Comparison of ENCODE assay signal across 8 cellular contexts in the genomic region with DNA sequence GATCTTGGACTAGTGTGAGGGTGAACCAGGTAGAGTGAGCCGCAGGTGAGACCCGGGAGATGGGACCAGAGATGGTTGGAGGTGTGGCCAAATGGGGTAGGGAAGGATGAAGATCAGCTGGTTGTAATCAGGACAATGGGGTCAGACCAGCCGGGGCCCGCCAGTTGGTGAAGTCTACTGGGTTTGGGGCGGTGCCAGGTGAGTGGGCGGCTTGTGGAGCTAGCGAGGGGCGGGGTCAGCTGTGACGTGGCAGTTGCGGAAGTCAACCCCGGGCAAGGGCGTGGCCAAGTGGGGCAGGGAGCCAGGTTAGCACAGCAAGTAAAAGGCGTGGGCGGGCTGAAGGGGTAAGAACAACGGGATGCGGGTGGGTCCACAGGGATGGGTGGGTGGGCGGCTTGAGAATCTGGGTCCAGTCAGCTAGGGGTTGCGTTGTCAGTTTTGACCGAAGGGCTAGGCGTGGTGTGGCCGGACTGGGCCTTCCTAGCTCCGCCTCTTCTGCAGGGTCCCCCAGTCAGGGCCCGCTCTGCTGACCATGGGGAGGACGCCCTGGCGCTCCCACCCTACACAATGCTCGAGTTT. TPM values are rescaled to one million over a fixed set of nuclear protein-coding genes. Genes with fewer than 3 reads are reported as not detected.
A peak's percentile ranks its signal among the peaks of the same experiment; 100 is the strongest.
DNase-seq lines count a peak whose midpoint lies in the region; ATAC-seq and TF ChIP-seq lines count a peak whose summit lies in the region.

No MANE protein-coding gene starts in this region.

- TF ChIP-seq CTCF in osteoblast (IDR thresholded peaks at IDR 0.05; ENCODE audit: extremely low read depth, low read depth, low read length) (no peak), suprapubic skin (IDR thresholded peaks at IDR 0.05) (no peak), SK-N-SH (IDR thresholded peaks at IDR 0.05) (no peak)

- H3K27ac ChIP-seq in osteoblast (ENCODE audit: low read depth, low read length), result no peak overlapping the region
- H3K27ac ChIP-seq in suprapubic skin, result no peak overlapping the region
- H3K27ac ChIP-seq in SK-N-SH (ENCODE audit: low read depth in 2 of 2, low read length in 1 of 2), result no peak overlapping the region

- no peaks in the 10 kb centered on the region for H3K36me3 ChIP-seq in osteoblast (ENCODE audit: insufficient read depth, low read length)
- H3K36me3 ChIP-seq in suprapubic skin, result no peaks in the 10 kb centered on the region
- H3K36me3 ChIP-seq in SK-N-SH (replicated peaks in 1 of 2; ENCODE audit: control insufficient read depth in 1 of 2, insufficient read depth in 2 of 2, low read length in 1 of 2), result no peaks in the 10 kb centered on the region

- H3K79me2 ChIP-seq in osteoblast (ENCODE audit: insufficient read depth, low read length) (no peaks in the 10 kb centered on the region), SK-N-SH (ENCODE audit: insufficient read depth) (no peaks in the 10 kb centered on the region)

- H3F3A ChIP-seq in SK-N-SH (replicated peaks; ENCODE audit: insufficient read depth), result no peaks in the 10 kb centered on the region

- peak overlapping the region; percentile 62 for H3K4me3 ChIP-seq in osteoblast (ENCODE audit: insufficient read depth, low read length)
- H3K4me3 ChIP-seq in suprapubic skin, result peak overlapping the region; percentile 45
- no peak overlapping the region for H3K4me3 ChIP-seq in SK-N-SH (ENCODE audit: low read depth in 2 of 2, low read length in 1 of 2)

- DNase-seq in GM03348 (ENCODE audit: low spot score) (peak; percentile 88), RKO (ENCODE audit: low spot score) (peak; percentile 66), germinal center (ENCODE audit: low spot score) (peak; percentile 95), osteoblast (ENCODE audit: insufficient read length, low spot score, missing footprints) (peak; percentile 96), suprapubic skin (ENCODE audit: low spot score in 2 of 2) (peak; percentile 97 to 98), SK-N-SH (no peak)
- peak; percentile 87 for DNase-seq in activated gamma-delta T cell treated with anti-CD3 and anti-CD28 coated beads, Interleukin-2, amount 50 U/mL, for 16 hours (ENCODE audit: low read depth)

- TF ChIP-seq POLR2A in suprapubic skin (IDR thresholded peaks at IDR 0.05), result no peak

- 2% methylated on average over 26 of the region's 26 CpGs for WGBS in suprapubic skin
- 79% methylated on average over 22 of the region's 26 CpGs for WGBS in SK-N-SH (ENCODE audit: low lambda C conversion rate)

- H3K9me3 ChIP-seq in osteoblast (ENCODE audit: low read depth, low read length) (no peaks in the 10 kb centered on the region), suprapubic skin (no peaks in the 10 kb centered on the region), SK-N-SH (no peaks in the 10 kb centered on the region)

- peaks cover 21% of the 10 kb centered on the region for H3K4me1 ChIP-seq in osteoblast (ENCODE audit: insufficient read depth, low read length)
- peaks cover 21% of the 10 kb centered on the region for H3K4me1 ChIP-seq in suprapubic skin
- H3K4me1 ChIP-seq in SK-N-SH (ENCODE audit: control insufficient read depth in 1 of 2, insufficient read depth in 2 of 2, low read depth in 1 of 2, low read length in 1 of 2), result peaks cover 3 to 5% of the 10 kb centered on the region in 2 experiments; a peak in 1 of 4 replicates

- no peaks in the 10 kb centered on the region for H3K27me3 ChIP-seq in osteoblast (ENCODE audit: insufficient read depth, low read length)
- H3K27me3 ChIP-seq in suprapubic skin, result no peaks in the 10 kb centered on the region
- no peaks in the 10 kb centered on the region for H3K27me3 ChIP-seq in SK-N-SH (ENCODE audit: insufficient read depth)

- ATAC-seq in HG02763 (IDR thresholded peaks at IDR 0.05; ENCODE audit: unreplicated experiment), result peak; percentile 31

- no peak overlapping the region for H3K9ac ChIP-seq in SK-N-SH

- POLR2A ChIA-PET in SK-N-SH (lab: Yijun Ruan, JAX), result no interaction called here

- TF ChIP-seq EP300 in suprapubic skin (IDR thresholded peaks at IDR 0.05) (no peak), SK-N-SH (IDR thresholded peaks at IDR 0.05; ENCODE audit: borderline replicate concordance in 1 of 2, low read depth in 1 of 2, low read length in 1 of 2) (no peak)

- TF ChIP-seq RAD21 in SK-N-SH (IDR thresholded peaks at IDR 0.05; ENCODE audit: low read length), result no peak

- H4K20me1 ChIP-seq in osteoblast (ENCODE audit: insufficient read depth, low read length) (no peaks in the 10 kb centered on the region), SK-N-SH (ENCODE audit: insufficient read depth) (no peaks in the 10 kb centered on the region)

- no peaks in the 10 kb centered on the region for H3K9me2 ChIP-seq in SK-N-SH

- H2AFZ ChIP-seq in osteoblast (ENCODE audit: low read length), result peak overlapping the region; percentile 66
- no peak overlapping the region for H2AFZ ChIP-seq in SK-N-SH (ENCODE audit: low read depth)

- H3K4me2 ChIP-seq in osteoblast (ENCODE audit: insufficient read depth, low read length) (peak overlapping the region; percentile 69), SK-N-SH (no peak overlapping the region)

- CTCF ChIA-PET in SK-N-SH (lab: Yijun Ruan, JAX), result interaction anchor here (0.7 kb wide), 1 partner anchor 18 kb away, joined by 4 read pairs; no protein-coding TSS in a partner anchor

TF ChIP-seq in SK-N-SH, 30 proteins besides CTCF, POLR2A, EP300 and RAD21 (continues in another document):
- TF ChIP-seq SMC3 (IDR thresholded peaks at IDR 0.05; ENCODE audit: low read depth, low read length) (no peak), SIN3A (IDR thresholded peaks at IDR 0.05; ENCODE audit: borderline replicate concordance, low read depth, low read length) (no peak), CHD2 (IDR thresholded peaks at IDR 0.05; ENCODE audit: low read length, partially characterized antibody) (no peak), EZH2phosphoT487 (IDR thresholded peaks at IDR 0.05; ENCODE audit: borderline replicate concordance, low read depth) (no peak), MXI1 (IDR thresholded peaks at IDR 0.05; ENCODE audit: low read depth, low read length) (no peak), TAF1 (IDR thresholded peaks at IDR 0.05; ENCODE audit: borderline replicate concordance, low read depth, low read length) (no peak), RXRA (IDR thresholded peaks at IDR 0.05; ENCODE audit: borderline replicate concordance, low read depth) (no peak), TEAD4 (IDR thresholded peaks at IDR 0.05; ENCODE audit: borderline replicate concordance, insufficient read depth) (no peak), RCOR1 (IDR thresholded peaks at IDR 0.05; ENCODE audit: low read length) (no peak), POLR2AphosphoS5 (IDR thresholded peaks at IDR 0.05; ENCODE audit: low read depth, low read length) (no peak), GATA2 (CRISPR knock-in tag; IDR thresholded peaks at IDR 0.05) (no peak), FOXJ3 (CRISPR knock-in tag; IDR thresholded peaks at IDR 0.05) (no peak), GABPA (IDR thresholded peaks at IDR 0.05; ENCODE audit: low read depth) (no peak), RFX5 (IDR thresholded peaks at IDR 0.05; ENCODE audit: low read length) (no peak)
- TF ChIP-seq, protein P1, sequence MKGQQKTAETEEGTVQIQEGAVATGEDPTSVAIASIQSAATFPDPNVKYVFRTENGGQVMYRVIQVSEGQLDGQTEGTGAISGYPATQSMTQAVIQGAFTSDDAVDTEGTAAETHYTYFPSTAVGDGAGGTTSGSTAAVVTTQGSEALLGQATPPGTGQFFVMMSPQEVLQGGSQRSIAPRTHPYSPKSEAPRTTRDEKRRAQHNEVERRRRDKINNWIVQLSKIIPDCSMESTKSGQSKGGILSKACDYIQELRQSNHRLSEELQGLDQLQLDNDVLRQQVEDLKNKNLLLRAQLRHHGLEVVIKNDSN (IDR thresholded peaks at IDR 0.05; ENCODE audit: borderline replicate concordance, low read depth), result no peak
- TF ChIP-seq, protein P2, sequence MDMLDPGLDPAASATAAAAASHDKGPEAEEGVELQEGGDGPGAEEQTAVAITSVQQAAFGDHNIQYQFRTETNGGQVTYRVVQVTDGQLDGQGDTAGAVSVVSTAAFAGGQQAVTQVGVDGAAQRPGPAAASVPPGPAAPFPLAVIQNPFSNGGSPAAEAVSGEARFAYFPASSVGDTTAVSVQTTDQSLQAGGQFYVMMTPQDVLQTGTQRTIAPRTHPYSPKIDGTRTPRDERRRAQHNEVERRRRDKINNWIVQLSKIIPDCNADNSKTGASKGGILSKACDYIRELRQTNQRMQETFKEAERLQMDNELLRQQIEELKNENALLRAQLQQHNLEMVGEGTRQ (IDR thresholded peaks at IDR 0.05; ENCODE audit: borderline replicate concordance, low read depth, low read length), result no peak
- TF ChIP-seq, protein P3, sequence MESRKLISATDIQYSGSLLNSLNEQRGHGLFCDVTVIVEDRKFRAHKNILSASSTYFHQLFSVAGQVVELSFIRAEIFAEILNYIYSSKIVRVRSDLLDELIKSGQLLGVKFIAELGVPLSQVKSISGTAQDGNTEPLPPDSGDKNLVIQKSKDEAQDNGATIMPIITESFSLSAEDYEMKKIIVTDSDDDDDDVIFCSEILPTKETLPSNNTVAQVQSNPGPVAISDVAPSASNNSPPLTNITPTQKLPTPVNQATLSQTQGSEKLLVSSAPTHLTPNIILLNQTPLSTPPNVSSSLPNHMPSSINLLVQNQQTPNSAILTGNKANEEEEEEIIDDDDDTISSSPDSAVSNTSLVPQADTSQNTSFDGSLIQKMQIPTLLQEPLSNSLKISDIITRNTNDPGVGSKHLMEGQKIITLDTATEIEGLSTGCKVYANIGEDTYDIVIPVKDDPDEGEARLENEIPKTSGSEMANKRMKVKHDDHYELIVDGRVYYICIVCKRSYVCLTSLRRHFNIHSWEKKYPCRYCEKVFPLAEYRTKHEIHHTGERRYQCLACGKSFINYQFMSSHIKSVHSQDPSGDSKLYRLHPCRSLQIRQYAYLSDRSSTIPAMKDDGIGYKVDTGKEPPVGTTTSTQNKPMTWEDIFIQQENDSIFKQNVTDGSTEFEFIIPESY (IDR thresholded peaks at IDR 0.05; ENCODE audit: borderline replicate concordance, low read depth), result no peak

RNA-seq across cellular contexts. Expression of a gene that starts 25.5 kb away (rescaled TPM):
- total RNA-seq in osteoblast (103 and 125 TPM in 2 replicates), suprapubic skin (10 to 100 TPM; 67.1 to 92.7 (median 73.2) TPM)
- 41.0 and 42.9 TPM in 2 replicates for polyA plus RNA-seq in SK-N-SH (2012; rRNA removed)
- polyA plus RNA-seq in SK-N-SH (2012; cell fraction: cytosol; rRNA removed), result 32.7 and 42.2 TPM in 2 replicates
- polyA plus RNA-seq in SK-N-SH (2012; cell fraction: nucleus; rRNA removed), result 19.4 and 24.2 TPM in 2 replicates

RNA-seq across cellular contexts. Expression of a gene that starts 49.6 kb away (rescaled TPM):
- total RNA-seq in osteoblast (1.1 and 1.2 TPM in 2 replicates), suprapubic skin (under 1 TPM; 0.23 to 0.49 (median 0.41) TPM)
- polyA plus RNA-seq in SK-N-SH (2012; rRNA removed), result 0.15 and 0.43 TPM in 2 replicates
- polyA plus RNA-seq in SK-N-SH (2012; cell fraction: cytosol; rRNA removed), result 0.09 and 0.14 TPM in 2 replicates
- polyA plus RNA-seq in SK-N-SH (2012; cell fraction: nucleus; rRNA removed), result 3.1 TPM in 2 replicates

Comparison
In these comparisons a context has a peak if more than half of its experiments do, and no peak if none do; other contexts are left out.
1. H3K4me3 ChIP-seq: peak in osteoblast (single experiment) and suprapubic skin (single experiment); none in SK-N-SH (0 of 2).